18 cellular contexts compared by ENCODE assay signal in genomic region chr9:120408680-120409258, GRCh38.
DNase-seq lines count a peak whose midpoint lies in the region; ATAC-seq, FAIRE-seq and TF ChIP-seq lines count a peak whose summit lies in the region.
"Had no signal": no experiment of that assay in that cellular context is flagged by ENCODE, and none has a peak within 500 bp of the region (broad histone marks: within the 10 kb centered on the region; RNA-seq: fewer than 3 reads in every experiment).

No MANE protein-coding gene starts in this region.

- H3K9ac ChIP-seq in HepG2 (ENCODE audit: insufficient read depth, low read depth, low read length) (no peak overlapping the region), neuronal stem cell (ENCODE audit: low read depth, low read length, poor library complexity) (no peak overlapping the region)

- H3K4me3 Mint-ChIP-seq in endothelial cell (ENCODE audit: unreplicated experiment), result peak overlapping the region; percentile 81
- H3K4me3 Mint-ChIP-seq: CD8-positive, alpha-beta T cell; GM23338; H9 had no signal

- H3K9me3 ChIP-seq in right lobe of liver (no peaks in the 10 kb centered on the region), HepG2 (ENCODE audit: low read length) (no peaks in the 10 kb centered on the region), neuronal stem cell (replicated peaks in 1 of 2; ENCODE audit: control insufficient read depth in 2 of 2, insufficient read depth in 1 of 2, low read depth in 1 of 2, low read length in 2 of 2) (no peaks in the 10 kb centered on the region)
- H3K9me3 ChIP-seq: A549, BE2C had no signal

- TF ChIP-seq POLR2A in right lobe of liver (IDR thresholded peaks at IDR 0.05) (no peak), HepG2 (IDR thresholded peaks at IDR 0.05; ENCODE audit: insufficient read depth in 1 of 2, low read depth in 2 of 2, low read length in 2 of 2) (no peak)

- H3K36me3 Mint-ChIP-seq in endothelial cell (ENCODE audit: low read depth, unreplicated experiment), result peaks cover 30% of the 10 kb centered on the region

- H4K20me1 ChIP-seq in HepG2 (ENCODE audit: insufficient read depth, low read length), result no peaks in the 10 kb centered on the region

- no peaks in the 10 kb centered on the region for H3K27me3 ChIP-seq in right lobe of liver
- no peaks in the 10 kb centered on the region for H3K27me3 ChIP-seq in HepG2 (ENCODE audit: control insufficient read depth in 1 of 2, insufficient read depth in 2 of 2, low read length in 2 of 2)
- H3K27me3 ChIP-seq in neuronal stem cell (ENCODE audit: control insufficient read depth in 3 of 3, insufficient read depth in 3 of 3, low read depth in 1 of 3, low read length in 3 of 3), result no peaks in the 10 kb centered on the region
- H3K27me3 ChIP-seq: BE2C had no signal

- peak overlapping the region; percentile 26 for H3K4ac ChIP-seq in neuronal stem cell (ENCODE audit: low read length)

- H2AK5ac ChIP-seq in neuronal stem cell (ENCODE audit: low read depth, low read length), result no peak overlapping the region

- H3K14ac ChIP-seq in neuronal stem cell (ENCODE audit: low read length), result no peak overlapping the region

- H3K27ac ChIP-seq in right lobe of liver (no peak overlapping the region), HepG2 (ENCODE audit: extremely low read length, insufficient read depth, low read length) (no peak overlapping the region), neuronal stem cell (replicated peaks; ENCODE audit: low read length) (no peak overlapping the region)
- H3K27ac ChIP-seq: C4-2B had no signal

- H3K36me3 ChIP-seq in right lobe of liver, result peaks cover 0 to 24% (median 9%) of the 10 kb centered on the region in 4 donors
- peaks cover 42 to 95% of the 10 kb centered on the region in 2 experiments for H3K36me3 ChIP-seq in HepG2 (replicated peaks in 1 of 2; ENCODE audit: control insufficient read depth in 1 of 2, insufficient read depth in 2 of 2, low read length in 2 of 2)
- H3K36me3 ChIP-seq in neuronal stem cell (replicated peaks in 1 of 2; ENCODE audit: control insufficient read depth in 2 of 2, insufficient read depth in 2 of 2, low read length in 2 of 2), result peaks cover 35 to 92% of the 10 kb centered on the region in 2 donors

- no peak overlapping the region for H4K91ac ChIP-seq in neuronal stem cell (ENCODE audit: low read depth, low read length, poor library complexity)

- 81% methylated on average over 5 of the region's 14 CpGs for WGBS in right lobe of liver (ENCODE audit: insufficient coverage, low coverage, low lambda C conversion rate, missing lambda C conversion rate)
- WGBS in HepG2 (ENCODE audit: low lambda C conversion rate), result 97% methylated on average over 14 of the region's 14 CpGs
- WGBS in neuronal stem cell (ENCODE audit: extremely low coverage in 2 of 2, insufficient read length in 2 of 2, insufficient replicate concordance in 1 of 2), 2 donors, result no CpG with 5 or more reads among the region's 14 CpGs

- H4K8ac ChIP-seq in neuronal stem cell (ENCODE audit: low read depth, low read length), result no peak overlapping the region

- intact Hi-C loops in right lobe of liver (cut with DNase I), result no loop called here
- intact Hi-C loops in HepG2 (cut with micrococcal nuclease; ENCODE audit: unreplicated experiment), result no loop called here

- TF ChIP-seq EP300 in HepG2 (IDR thresholded peaks at IDR 0.05; ENCODE audit: low read depth in 2 of 2, low read length in 2 of 2), result no peak
- TF ChIP-seq EP300 in HepG2 (CRISPR knock-in tag; IDR thresholded peaks at IDR 0.05; ENCODE audit: borderline replicate concordance), result no peak

- no peaks in the 10 kb centered on the region for H3K9me3 Mint-ChIP-seq in endothelial cell (ENCODE audit: unreplicated experiment)
- H3K9me3 Mint-ChIP-seq: CD8-positive, alpha-beta T cell; GM23338; H9 had no signal

- peaks cover 0 to 17% (median 0%) of the 10 kb centered on the region in 4 donors for H3K4me1 ChIP-seq in right lobe of liver
- peaks cover 11% of the 10 kb centered on the region; the same call in 1 of the 2 replicates for H3K4me1 ChIP-seq in HepG2 (ENCODE audit: insufficient read depth, low read length)
- peaks cover 0 to 14% of the 10 kb centered on the region in 2 donors for H3K4me1 ChIP-seq in neuronal stem cell (ENCODE audit: control insufficient read depth in 2 of 2, insufficient read depth in 1 of 2, low read depth in 1 of 2, low read length in 2 of 2)
- H3K4me1 ChIP-seq: BE2C had no signal

- FAIRE-seq in HepG2 (lab: Jason Lieb, UNC), result no peak
- FAIRE-seq: A549, D721Med, GM12892 had no signal

- no peak overlapping the region for H3K18ac ChIP-seq in neuronal stem cell (ENCODE audit: low read length)

- no peak overlapping the region for H2BK5ac ChIP-seq in neuronal stem cell (ENCODE audit: low read length)

- TF ChIP-seq RAD21 in HepG2 (CRISPR knock-in tag; IDR thresholded peaks at IDR 0.05), result no peak

- H3K23ac ChIP-seq in neuronal stem cell (ENCODE audit: low read depth, low read length, poor library complexity), result peak overlapping the region; percentile 55

- in situ Hi-C loops in HepG2 (cut with HindIII; ENCODE audit: extremely low pct_ligation_motif_present, low pct_unique_long_range_greater_than_20kb), result loop anchor here (10.0 kb wide), 1 partner anchor 56 kb away; no protein-coding TSS in a partner anchor

- H3K27ac Mint-ChIP-seq in endothelial cell (ENCODE audit: unreplicated experiment), result no peak overlapping the region
- H3K27ac Mint-ChIP-seq: CD8-positive, alpha-beta T cell; GM23338 had no signal

- no peak overlapping the region for H2BK15ac ChIP-seq in neuronal stem cell (ENCODE audit: low read length)

- DNase-seq in right lobe of liver, result no peak
- DNase-seq in HepG2 (ENCODE audit: low spot score), result no peak
- no peak for DNase-seq in endothelial cell (ENCODE audit: low spot score)
- no peak for DNase-seq in neuronal stem cell (ENCODE audit: low spot score)
- DNase-seq in SHP77 (lab: John Stamatoyannopoulos, UW), result no peak
- DNase-seq in NCI-H1930 (lab: John Stamatoyannopoulos, UW), result no peak
- DNase-seq: BE2C; CD8-positive, alpha-beta T cell; COR-L47; DMS153; DND-41; GDM1; H9 had no signal

- peaks cover 15% of the 10 kb centered on the region for H3K4me1 Mint-ChIP-seq in endothelial cell (ENCODE audit: unreplicated experiment)

- no peak overlapping the region for H2BK120ac ChIP-seq in neuronal stem cell (ENCODE audit: low read depth, low read length)

- H2AFZ ChIP-seq in HepG2 (ENCODE audit: low read length) (no peak overlapping the region), neuronal stem cell (ENCODE audit: low read length) (no peak overlapping the region)
- H2AFZ ChIP-seq: GM23338 had no signal

- no peak overlapping the region for H2BK12ac ChIP-seq in neuronal stem cell (ENCODE audit: low read length)

- BruUV-seq in HepG2 (replicated peaks; lab: Mats Ljungman, UMichigan), result no TSS peak

- H3K79me1 ChIP-seq in neuronal stem cell (ENCODE audit: low read depth, low read length), result peaks cover 2% of the 10 kb centered on the region

- H3K27me3 Mint-ChIP-seq in endothelial cell (ENCODE audit: unreplicated experiment), result peaks cover 3% of the 10 kb centered on the region

- H3K4me3 ChIP-seq in right lobe of liver (no peak overlapping the region), HepG2 (replicated peaks in 1 of 3; ENCODE audit: insufficient read depth in 1 of 3, low read depth in 2 of 3, low read length in 3 of 3) (no peak overlapping the region), neuronal stem cell (ENCODE audit: low read length in 2 of 2) (no peak overlapping the region)
- H3K4me3 ChIP-seq: A549, GM23338 had no signal

- no peaks in the 10 kb centered on the region for H3K79me2 ChIP-seq in HepG2 (ENCODE audit: insufficient read depth, low read length)

- no peak for TF ChIP-seq CTCF in right lobe of liver (IDR thresholded peaks at IDR 0.05)
- TF ChIP-seq CTCF in HepG2 (CRISPR knock-in tag; IDR thresholded peaks at IDR 0.05), result no peak
- no peak for TF ChIP-seq CTCF in endothelial cell (IDR thresholded peaks at IDR 0.05; ENCODE audit: unreplicated experiment)

- POLR2A ChIA-PET in HepG2 (lab: Yijun Ruan, JAX), result interaction anchor here (0.9 to 1.1 kb wide), 2 partner anchors 22 to 24 kb away, joined by 3 to 5 read pairs; no protein-coding TSS in a partner anchor

- CTCF ChIA-PET in HepG2 (lab: Yijun Ruan, JAX; ENCODE audit: low intra/inter-chr PET ratio, low total read pairs), result no interaction called here

- H3K4me2 ChIP-seq in HepG2 (ENCODE audit: low read depth, low read length) (no peak overlapping the region), neuronal stem cell (ENCODE audit: insufficient read depth, low read length, poor library complexity, severe bottlenecking) (no peak overlapping the region)
- H3K4me2 ChIP-seq: A549, GM23338 had no signal

- ATAC-seq in right lobe of liver (peak in 3 of 4 donors; percentile 29 to 60 (median 41)), HepG2 (no peak)
- ATAC-seq: A549; CD8-positive, alpha-beta T cell; GM23338 had no signal

TF ChIP-seq in HepG2, 621 proteins besides CTCF, POLR2A, EP300 and RAD21 (continues in another document):
- no peak for TF ChIP-seq ZNF607 (CRISPR knock-in tag; IDR thresholded peaks at IDR 0.05; ENCODE audit: borderline replicate concordance)
- no peak for TF ChIP-seq TGIF2 (CRISPR knock-in tag; IDR thresholded peaks at IDR 0.05)
- TF ChIP-seq DZIP1 (CRISPR knock-in tag; IDR thresholded peaks at IDR 0.05), result no peak
